In the genomic region with DNA sequence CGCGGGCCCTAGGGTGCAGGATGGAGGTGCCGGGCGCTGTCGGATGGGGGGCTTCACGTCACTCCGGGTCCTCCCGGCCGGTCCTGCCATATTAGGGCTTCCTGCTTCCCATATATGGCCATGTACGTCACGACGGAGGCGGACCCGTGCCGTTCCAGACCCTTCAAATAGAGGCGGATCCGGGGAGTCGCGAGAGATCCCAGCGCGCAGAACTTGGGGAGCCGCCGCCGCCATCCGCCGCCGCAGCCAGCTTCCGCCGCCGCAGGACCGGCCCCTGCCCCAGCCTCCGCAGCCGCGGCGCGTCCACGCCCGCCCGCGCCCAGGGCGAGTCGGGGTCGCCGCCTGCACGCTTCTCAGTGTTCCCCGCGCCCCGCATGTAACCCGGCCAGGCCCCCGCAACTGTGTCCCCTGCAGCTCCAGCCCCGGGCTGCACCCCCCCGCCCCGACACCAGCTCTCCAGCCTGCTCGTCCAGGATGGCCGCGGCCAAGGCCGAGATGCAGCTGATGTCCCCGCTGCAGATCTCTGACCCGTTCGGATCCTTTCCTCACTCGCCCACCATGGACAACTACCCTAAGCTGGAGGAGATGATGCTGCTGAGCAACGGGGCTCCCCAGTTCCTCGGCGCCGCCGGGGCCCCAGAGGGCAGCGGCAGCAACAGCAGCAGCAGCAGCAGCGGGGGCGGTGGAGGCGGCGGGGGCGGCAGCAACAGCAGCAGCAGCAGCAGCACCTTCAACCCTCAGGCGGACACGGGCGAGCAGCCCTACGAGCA, we compare ENCODE assay signal across 1 cellular context.
TF ChIP-seq lines count a peak whose summit lies in the region.

TSS of gene EGR1 (plus strand) at position 192 of the 770 bp plus-strand sequence. CDS start at position 475, 283 bp downstream.

TF ChIP-seq in K562, 482 proteins besides CTCF, POLR2A, EP300 and RAD21 (continued from another document and continues in another):
- TF ChIP-seq, protein P1, sequence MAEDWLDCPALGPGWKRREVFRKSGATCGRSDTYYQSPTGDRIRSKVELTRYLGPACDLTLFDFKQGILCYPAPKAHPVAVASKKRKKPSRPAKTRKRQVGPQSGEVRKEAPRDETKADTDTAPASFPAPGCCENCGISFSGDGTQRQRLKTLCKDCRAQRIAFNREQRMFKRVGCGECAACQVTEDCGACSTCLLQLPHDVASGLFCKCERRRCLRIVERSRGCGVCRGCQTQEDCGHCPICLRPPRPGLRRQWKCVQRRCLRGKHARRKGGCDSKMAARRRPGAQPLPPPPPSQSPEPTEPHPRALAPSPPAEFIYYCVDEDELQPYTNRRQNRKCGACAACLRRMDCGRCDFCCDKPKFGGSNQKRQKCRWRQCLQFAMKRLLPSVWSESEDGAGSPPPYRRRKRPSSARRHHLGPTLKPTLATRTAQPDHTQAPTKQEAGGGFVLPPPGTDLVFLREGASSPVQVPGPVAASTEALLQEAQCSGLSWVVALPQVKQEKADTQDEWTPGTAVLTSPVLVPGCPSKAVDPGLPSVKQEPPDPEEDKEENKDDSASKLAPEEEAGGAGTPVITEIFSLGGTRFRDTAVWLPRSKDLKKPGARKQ (CRISPR knock-in tag; IDR thresholded peaks at IDR 0.05), result no peak
- TF ChIP-seq HOXB6 (CRISPR knock-in tag; IDR thresholded peaks at IDR 0.05; ENCODE audit: borderline replicate concordance) (no peak), ZNF79 (CRISPR knock-in tag; IDR thresholded peaks at IDR 0.05; ENCODE audit: low read depth) (no peak), ZNF785 (CRISPR knock-in tag; IDR thresholded peaks at IDR 0.05) (no peak), FOXK2 (conservative IDR thresholded peaks at IDR 0.05 in 1 of 2, IDR thresholded peaks at IDR 0.05 in 1 of 2; ENCODE audit: low read depth in 2 of 2) (no peak), PHF8 (IDR thresholded peaks at IDR 0.05; ENCODE audit: borderline replicate concordance, low read length) (peak; percentile 22; the same call in 1 of the 2 replicates), TEAD1 (CRISPR knock-in tag; IDR thresholded peaks at IDR 0.05) (peak in 1 of 2 experiments; percentile 28; a peak in 1 of 4 replicates), EWSR1 (IDR thresholded peaks at IDR 0.05; ENCODE audit: borderline replicate concordance, low read depth, partially characterized antibody) (no peak), PCBP1 (IDR thresholded peaks at IDR 0.05; ENCODE audit: low read depth, low read length, poor library complexity, severe bottlenecking) (peak; percentile 99), CXXC5 (CRISPR knock-in tag; IDR thresholded peaks at IDR 0.05) (0 out of 2 replicates have a peak, but pooled peaks have one; percentile 6), ATF3 (IDR thresholded peaks at IDR 0.05) (no peak), ATF3 (CRISPR knock-in tag; conservative IDR thresholded peaks at IDR 0.05) (0 out of 2 replicates have a peak, but pooled peaks have one; percentile 54), PPARD (CRISPR knock-in tag; IDR thresholded peaks at IDR 0.05) (no peak), TEAD4 (IDR thresholded peaks at IDR 0.05; ENCODE audit: low read length) (peak; percentile 55; the same call in 1 of the 2 replicates), TEAD4 (CRISPR knock-in tag; IDR thresholded peaks at IDR 0.05; ENCODE audit: borderline replicate concordance) (no peak), CBX3 (IDR thresholded peaks at IDR 0.05; ENCODE audit: borderline replicate concordance in 1 of 2, low read length in 2 of 2) (no peak), ZNF583 (CRISPR knock-in tag; IDR thresholded peaks at IDR 0.05) (no peak), POLR2H (tag; IDR thresholded peaks at IDR 0.05; ENCODE audit: low read depth) (peak; percentile 98), FOSL1 (tag; conservative IDR thresholded peaks at IDR 0.05) (no peak; the same call in 1 of the 2 replicates), ZNF444 (CRISPR knock-in tag; IDR thresholded peaks at IDR 0.05) (no peak), RBM14 (IDR thresholded peaks at IDR 0.05; ENCODE audit: borderline replicate concordance, insufficient read depth, low read depth, low read length) (peak; percentile 86; the same call in 1 of the 2 replicates), ZNF224 (CRISPR knock-in tag; IDR thresholded peaks at IDR 0.05) (no peak), NELFE (IDR thresholded peaks at IDR 0.05; ENCODE audit: insufficient read depth, insufficient read length) (peak; percentile 88), PYGO2 (tag; IDR thresholded peaks at IDR 0.05) (no peak), IRF9 (tag; IDR thresholded peaks at IDR 0.05) (no peak), ARID3B (CRISPR knock-in tag; IDR thresholded peaks at IDR 0.05; ENCODE audit: borderline replicate concordance) (no peak), SMAD1 (IDR thresholded peaks at IDR 0.05; ENCODE audit: low read depth, low read length, partially characterized antibody) (peak; percentile 100)
- TF ChIP-seq, protein P2, sequence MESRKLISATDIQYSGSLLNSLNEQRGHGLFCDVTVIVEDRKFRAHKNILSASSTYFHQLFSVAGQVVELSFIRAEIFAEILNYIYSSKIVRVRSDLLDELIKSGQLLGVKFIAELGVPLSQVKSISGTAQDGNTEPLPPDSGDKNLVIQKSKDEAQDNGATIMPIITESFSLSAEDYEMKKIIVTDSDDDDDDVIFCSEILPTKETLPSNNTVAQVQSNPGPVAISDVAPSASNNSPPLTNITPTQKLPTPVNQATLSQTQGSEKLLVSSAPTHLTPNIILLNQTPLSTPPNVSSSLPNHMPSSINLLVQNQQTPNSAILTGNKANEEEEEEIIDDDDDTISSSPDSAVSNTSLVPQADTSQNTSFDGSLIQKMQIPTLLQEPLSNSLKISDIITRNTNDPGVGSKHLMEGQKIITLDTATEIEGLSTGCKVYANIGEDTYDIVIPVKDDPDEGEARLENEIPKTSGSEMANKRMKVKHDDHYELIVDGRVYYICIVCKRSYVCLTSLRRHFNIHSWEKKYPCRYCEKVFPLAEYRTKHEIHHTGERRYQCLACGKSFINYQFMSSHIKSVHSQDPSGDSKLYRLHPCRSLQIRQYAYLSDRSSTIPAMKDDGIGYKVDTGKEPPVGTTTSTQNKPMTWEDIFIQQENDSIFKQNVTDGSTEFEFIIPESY (CRISPR knock-in tag; IDR thresholded peaks at IDR 0.05), result no peak
- TF ChIP-seq, protein P3, sequence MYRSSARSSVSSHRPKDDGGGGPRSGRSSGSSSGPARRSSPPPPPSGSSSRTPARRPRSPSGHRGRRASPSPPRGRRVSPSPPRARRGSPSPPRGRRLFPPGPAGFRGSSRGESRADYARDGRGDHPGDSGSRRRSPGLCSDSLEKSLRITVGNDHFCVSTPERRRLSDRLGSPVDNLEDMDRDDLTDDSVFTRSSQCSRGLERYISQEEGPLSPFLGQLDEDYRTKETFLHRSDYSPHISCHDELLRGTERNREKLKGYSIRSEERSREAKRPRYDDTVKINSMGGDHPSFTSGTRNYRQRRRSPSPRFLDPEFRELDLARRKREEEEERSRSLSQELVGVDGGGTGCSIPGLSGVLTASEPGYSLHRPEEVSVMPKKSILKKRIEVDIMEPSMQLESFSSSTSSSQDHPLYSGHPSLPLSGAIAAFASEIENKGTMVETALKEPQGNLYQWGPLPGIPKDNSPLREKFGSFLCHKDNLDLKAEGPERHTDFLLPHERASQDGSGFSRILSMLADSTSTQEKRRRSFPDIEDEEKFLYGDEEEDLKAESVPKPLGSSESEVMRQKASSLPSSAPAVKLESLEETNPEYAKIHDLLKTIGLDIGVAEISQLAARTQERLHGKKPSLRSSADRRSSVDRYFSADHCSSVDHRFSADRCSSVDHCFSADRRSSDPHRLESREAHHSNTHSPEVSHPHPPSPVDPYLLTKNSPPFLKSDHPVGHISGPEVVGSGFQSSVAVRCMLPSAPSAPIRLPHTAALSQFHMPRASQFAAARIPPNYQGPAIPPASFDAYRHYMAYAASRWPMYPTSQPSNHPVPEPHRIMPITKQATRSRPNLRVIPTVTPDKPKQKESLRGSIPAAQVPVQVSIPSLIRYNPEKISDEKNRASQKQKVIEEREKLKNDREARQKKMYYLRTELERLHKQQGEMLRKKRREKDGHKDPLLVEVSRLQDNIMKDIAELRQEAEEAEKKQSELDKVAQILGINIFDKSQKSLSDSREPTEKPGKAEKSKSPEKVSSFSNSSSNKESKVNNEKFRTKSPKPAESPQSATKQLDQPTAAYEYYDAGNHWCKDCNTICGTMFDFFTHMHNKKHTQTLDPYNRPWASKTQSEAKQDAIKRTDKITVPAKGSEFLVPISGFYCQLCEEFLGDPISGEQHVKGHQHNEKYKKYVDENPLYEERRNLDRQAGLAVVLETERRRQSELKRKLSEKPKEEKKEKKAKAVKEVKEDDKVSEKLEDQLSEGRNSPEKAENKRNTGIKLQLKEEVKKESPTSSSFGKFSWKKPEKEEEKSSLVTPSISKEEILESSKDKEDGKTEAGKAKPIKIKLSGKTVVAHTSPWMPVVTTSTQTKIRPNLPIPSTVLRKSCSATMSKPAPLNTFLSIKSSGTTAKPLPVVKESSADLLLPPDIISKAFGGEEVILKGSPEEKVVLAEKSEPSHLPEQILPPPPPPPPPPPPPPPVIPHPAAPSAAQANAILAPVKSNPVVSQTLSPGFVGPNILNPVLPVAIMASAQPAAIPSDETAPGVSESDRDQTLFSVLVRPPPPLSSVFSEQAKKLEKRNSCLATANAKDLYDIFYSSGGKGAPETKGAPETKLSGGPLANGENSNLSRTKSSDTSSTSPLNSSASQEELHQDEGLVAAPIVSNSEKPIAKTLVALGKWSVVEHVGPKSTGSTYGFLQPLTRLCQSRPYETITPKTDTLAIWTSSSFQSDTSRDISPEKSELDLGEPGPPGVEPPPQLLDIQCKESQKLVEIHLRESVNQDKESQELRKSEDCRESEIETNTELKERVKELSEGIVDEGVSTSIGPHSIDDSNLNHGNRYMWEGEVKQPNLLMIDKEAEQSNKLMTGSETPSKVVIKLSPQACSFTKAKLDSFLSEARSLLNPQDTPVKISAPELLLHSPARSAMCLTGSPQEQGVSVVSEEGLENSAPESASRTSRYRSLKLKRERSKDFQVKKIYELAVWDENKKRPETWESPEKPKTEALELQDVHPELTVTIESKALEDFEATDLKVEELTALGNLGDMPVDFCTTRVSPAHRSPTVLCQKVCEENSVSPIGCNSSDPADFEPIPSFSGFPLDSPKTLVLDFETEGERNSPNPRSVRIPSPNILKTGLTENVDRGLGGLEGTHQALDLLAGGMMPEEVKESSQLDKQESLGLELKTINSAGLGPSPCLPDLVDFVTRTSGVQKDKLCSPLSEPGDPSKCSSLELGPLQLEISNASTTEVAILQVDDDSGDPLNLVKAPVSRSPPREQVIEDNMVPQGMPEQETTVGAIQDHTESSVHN (IDR thresholded peaks at IDR 0.05; ENCODE audit: borderline replicate concordance in 1 of 2, low read depth in 1 of 2), result no peak
- TF ChIP-seq, protein P4, sequence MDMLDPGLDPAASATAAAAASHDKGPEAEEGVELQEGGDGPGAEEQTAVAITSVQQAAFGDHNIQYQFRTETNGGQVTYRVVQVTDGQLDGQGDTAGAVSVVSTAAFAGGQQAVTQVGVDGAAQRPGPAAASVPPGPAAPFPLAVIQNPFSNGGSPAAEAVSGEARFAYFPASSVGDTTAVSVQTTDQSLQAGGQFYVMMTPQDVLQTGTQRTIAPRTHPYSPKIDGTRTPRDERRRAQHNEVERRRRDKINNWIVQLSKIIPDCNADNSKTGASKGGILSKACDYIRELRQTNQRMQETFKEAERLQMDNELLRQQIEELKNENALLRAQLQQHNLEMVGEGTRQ (CRISPR knock-in tag; IDR thresholded peaks at IDR 0.05), result no peak
- TF ChIP-seq, protein P5, sequence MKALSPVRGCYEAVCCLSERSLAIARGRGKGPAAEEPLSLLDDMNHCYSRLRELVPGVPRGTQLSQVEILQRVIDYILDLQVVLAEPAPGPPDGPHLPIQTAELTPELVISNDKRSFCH (CRISPR knock-in tag; IDR thresholded peaks at IDR 0.05), result no peak
- TF ChIP-seq, protein P5 (tag; IDR thresholded peaks at IDR 0.05), result 0 out of 2 replicates have a peak, but pooled peaks have one; percentile 8
- TF ChIP-seq, protein P6, sequence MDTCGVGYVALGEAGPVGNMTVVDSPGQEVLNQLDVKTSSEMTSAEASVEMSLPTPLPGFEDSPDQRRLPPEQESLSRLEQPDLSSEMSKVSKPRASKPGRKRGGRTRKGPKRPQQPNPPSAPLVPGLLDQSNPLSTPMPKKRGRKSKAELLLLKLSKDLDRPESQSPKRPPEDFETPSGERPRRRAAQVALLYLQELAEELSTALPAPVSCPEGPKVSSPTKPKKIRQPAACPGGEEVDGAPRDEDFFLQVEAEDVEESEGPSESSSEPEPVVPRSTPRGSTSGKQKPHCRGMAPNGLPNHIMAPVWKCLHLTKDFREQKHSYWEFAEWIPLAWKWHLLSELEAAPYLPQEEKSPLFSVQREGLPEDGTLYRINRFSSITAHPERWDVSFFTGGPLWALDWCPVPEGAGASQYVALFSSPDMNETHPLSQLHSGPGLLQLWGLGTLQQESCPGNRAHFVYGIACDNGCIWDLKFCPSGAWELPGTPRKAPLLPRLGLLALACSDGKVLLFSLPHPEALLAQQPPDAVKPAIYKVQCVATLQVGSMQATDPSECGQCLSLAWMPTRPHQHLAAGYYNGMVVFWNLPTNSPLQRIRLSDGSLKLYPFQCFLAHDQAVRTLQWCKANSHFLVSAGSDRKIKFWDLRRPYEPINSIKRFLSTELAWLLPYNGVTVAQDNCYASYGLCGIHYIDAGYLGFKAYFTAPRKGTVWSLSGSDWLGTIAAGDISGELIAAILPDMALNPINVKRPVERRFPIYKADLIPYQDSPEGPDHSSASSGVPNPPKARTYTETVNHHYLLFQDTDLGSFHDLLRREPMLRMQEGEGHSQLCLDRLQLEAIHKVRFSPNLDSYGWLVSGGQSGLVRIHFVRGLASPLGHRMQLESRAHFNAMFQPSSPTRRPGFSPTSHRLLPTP (IDR thresholded peaks at IDR 0.05; ENCODE audit: borderline replicate concordance, extremely low read depth, insufficient read length), result no peak
